Comparison of ENCODE assay signal across 23 cellular contexts in the genomic region with DNA sequence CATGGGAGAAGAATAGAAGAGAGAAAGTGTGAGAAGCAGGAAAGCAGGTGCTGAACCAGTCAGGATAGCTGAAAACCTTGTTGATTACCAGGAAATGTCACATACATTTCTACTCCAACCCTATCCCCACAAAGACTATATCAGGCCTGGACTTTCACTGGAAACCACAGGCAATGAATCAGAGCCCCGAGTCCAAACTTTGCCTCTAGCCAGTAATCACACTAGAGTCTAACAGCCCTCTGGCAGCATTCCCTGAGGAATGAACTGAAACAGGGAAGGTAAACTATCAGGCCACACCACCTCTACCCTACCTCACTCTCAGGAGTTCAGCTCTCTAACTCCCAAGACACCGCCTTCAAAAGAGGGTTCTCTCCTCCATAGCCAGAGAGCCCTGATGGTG. TPM values are rescaled to one million over a fixed set of nuclear protein-coding genes. Genes with fewer than 3 reads are reported as not detected.
DNase-seq lines count a peak whose midpoint lies in the region; ATAC-seq, FAIRE-seq and TF ChIP-seq lines count a peak whose summit lies in the region.
"Had no signal": no experiment of that assay in that cellular context is flagged by ENCODE, and none has a peak within 500 bp of the region (broad histone marks: within the 10 kb centered on the region; RNA-seq: fewer than 3 reads in every experiment).

No MANE protein-coding gene starts in this region.

- no peaks in the 10 kb centered on the region for H3K9me3 Mint-ChIP-seq in activated naive CD4-positive, alpha-beta T cell treated with anti-CD3 and anti-CD28 coated beads, Interleukin-2, amount 50 U/mL, for 72 hours
- H3K9me3 Mint-ChIP-seq: natural killer cell; stimulated activated effector memory CD8-positive, alpha-beta T cell treated with anti-CD3 and anti-CD28 coated beads, Interleukin-12 subunit alpha, Interleukin-12 subunit beta, amount 100 ng/mL, for 72 hours had no signal

- H3K4me1 ChIP-seq in liver (ENCODE audit: control insufficient read depth in 4 of 4, insufficient read depth in 4 of 4, low read length in 3 of 4) (peaks cover 0 to 22% (median 5%) of the 10 kb centered on the region in 4 donors), HepG2 (ENCODE audit: insufficient read depth, low read length) (peaks cover 47% of the 10 kb centered on the region)
- H3K4me1 ChIP-seq: SJCRH30 had no signal

- in situ Hi-C loops in HepG2 (cut with HindIII; ENCODE audit: extremely low pct_ligation_motif_present, low pct_unique_long_range_greater_than_20kb) (no loop called here), astrocyte of the spinal cord (cut with HindIII; ENCODE audit: low sequenced_read_pairs) (no loop called here)

- no peaks in the 10 kb centered on the region for H3K79me2 ChIP-seq in HepG2 (ENCODE audit: insufficient read depth, low read length)

- TF ChIP-seq CTCF in liver (IDR thresholded peaks at IDR 0.05; ENCODE audit: low read depth, low read length, missing input control) (no peak), HepG2 (CRISPR knock-in tag; IDR thresholded peaks at IDR 0.05) (no peak), astrocyte of the spinal cord (IDR thresholded peaks at IDR 0.05; ENCODE audit: low read depth, low read length) (no peak), D721Med (IDR thresholded peaks at IDR 0.05; ENCODE audit: insufficient read depth, missing control alignments) (no peak)

- CTCF ChIA-PET in HepG2 (lab: Yijun Ruan, JAX; ENCODE audit: low intra/inter-chr PET ratio, low total read pairs), result no interaction called here

- H3K27ac Mint-ChIP-seq in activated naive CD4-positive, alpha-beta T cell treated with anti-CD3 and anti-CD28 coated beads, Interleukin-2, amount 50 U/mL, for 72 hours, result no peak overlapping the region
- H3K27ac Mint-ChIP-seq: CD4-positive, CD25-positive, alpha-beta regulatory T cell; natural killer cell; stimulated activated effector memory CD8-positive, alpha-beta T cell treated with anti-CD3 and anti-CD28 coated beads, Interleukin-12 subunit alpha, Interleukin-12 subunit beta, amount 100 ng/mL, for 72 hours had no signal

- H3K27me3 ChIP-seq in liver (ENCODE audit: control insufficient read depth in 4 of 4, insufficient read depth in 4 of 4, low read length in 3 of 4) (no peaks in the 10 kb centered on the region), HepG2 (ENCODE audit: control insufficient read depth in 1 of 2, insufficient read depth in 2 of 2, low read length in 2 of 2) (no peaks in the 10 kb centered on the region)
- H3K27me3 ChIP-seq: SJCRH30 had no signal

- no peaks in the 10 kb centered on the region for H3K36me3 Mint-ChIP-seq in activated naive CD4-positive, alpha-beta T cell treated with anti-CD3 and anti-CD28 coated beads, Interleukin-2, amount 50 U/mL, for 72 hours

- no TSS peak for BruUV-seq in HepG2 (replicated peaks; lab: Mats Ljungman, UMichigan)

- TF ChIP-seq EP300 in HepG2 (IDR thresholded peaks at IDR 0.05; ENCODE audit: low read depth in 2 of 2, low read length in 2 of 2), result no peak
- no peak for TF ChIP-seq EP300 in HepG2 (CRISPR knock-in tag; IDR thresholded peaks at IDR 0.05; ENCODE audit: borderline replicate concordance)

- H3K9me3 ChIP-seq in liver (ENCODE audit: control insufficient read depth in 4 of 4, low read length in 3 of 4) (no peaks in the 10 kb centered on the region), HepG2 (ENCODE audit: low read length) (no peaks in the 10 kb centered on the region)
- H3K9me3 ChIP-seq: lower lobe of right lung, SJCRH30 had no signal

- POLR2A ChIA-PET in HepG2 (lab: Yijun Ruan, JAX), result interaction anchor here (3.3 kb wide), 1 partner anchor 8 kb away, joined by 20 read pairs; no protein-coding TSS in a partner anchor

- H3K4me3 ChIP-seq in liver (ENCODE audit: low read depth in 1 of 3, low read length in 3 of 3) (no peak overlapping the region), HepG2 (replicated peaks in 1 of 3; ENCODE audit: insufficient read depth in 1 of 3, low read depth in 2 of 3, low read length in 3 of 3) (no peak overlapping the region), astrocyte of the spinal cord (ENCODE audit: low read depth, low read length) (no peak overlapping the region)
- H3K4me3 ChIP-seq: lower lobe of right lung, SJCRH30 had no signal

- WGBS in liver, result 58% methylated on average over 2 of the region's 2 CpGs
- 93% methylated on average over 2 of the region's 2 CpGs for WGBS in HepG2 (ENCODE audit: low lambda C conversion rate)

- no peaks in the 10 kb centered on the region; the same call in 1 of the 2 replicates for H4K20me1 ChIP-seq in HepG2 (ENCODE audit: insufficient read depth, low read length)

- H3K27ac ChIP-seq in liver (ENCODE audit: low read depth in 1 of 2, low read length in 2 of 2), result no peak overlapping the region
- H3K27ac ChIP-seq in HepG2 (ENCODE audit: extremely low read length, insufficient read depth, low read length), result no peak overlapping the region
- H3K27ac ChIP-seq: lower lobe of right lung, SJCRH30 had no signal

- intact Hi-C loops in HepG2 (cut with micrococcal nuclease; ENCODE audit: unreplicated experiment), result no loop called here

- no peak for ATAC-seq in HepG2
- no peak for ATAC-seq in activated naive CD4-positive, alpha-beta T cell treated with anti-CD3 and anti-CD28 coated beads, Interleukin-2, amount 50 U/mL, for 72 hours
- ATAC-seq: lower lobe of right lung; natural killer cell; stimulated activated effector memory CD8-positive, alpha-beta T cell treated with anti-CD3 and anti-CD28 coated beads, Interleukin-12 subunit alpha, Interleukin-12 subunit beta, amount 100 ng/mL, for 72 hours had no signal

- no peak for TF ChIP-seq POLR2A in HepG2 (IDR thresholded peaks at IDR 0.05; ENCODE audit: insufficient read depth in 1 of 2, low read depth in 2 of 2, low read length in 2 of 2)

- H2AFZ ChIP-seq in HepG2 (ENCODE audit: low read length), result no peak overlapping the region

- DNase-seq in HepG2 (ENCODE audit: low spot score), result no peak
- peak; percentile 27 for DNase-seq in astrocyte of the spinal cord (ENCODE audit: low read depth, low spot score)
- peak; percentile 73 for DNase-seq in kidney tubule cell (ENCODE audit: low spot score)
- no peak for DNase-seq in D721Med (ENCODE audit: insufficient read length, low spot score)
- no peak for DNase-seq in NCI-H526 treated with DMSO at 0.1 percent for 48 hours (lab: John Stamatoyannopoulos, UW)
- no peak for DNase-seq in SK-N-DZ (ENCODE audit: low spot score)
- DNase-seq in activated naive CD4-positive, alpha-beta T cell treated with anti-CD3 and anti-CD28 coated beads, Interleukin-2, amount 50 U/mL, for 72 hours (ENCODE audit: low spot score in 2 of 2), result no peak
- DNase-seq: activated CD4-positive, CD25-positive, alpha-beta regulatory T cell; CD4-positive, CD25-positive, alpha-beta regulatory T cell; lower lobe of right lung; natural killer cell; NCI-H187; NCI-H510A treated with DMSO at 0.1 percent for 48 hours; SJCRH30; T-helper 2 cell; trophoblast cell had no signal

- TF ChIP-seq RAD21 in liver (IDR thresholded peaks at IDR 0.05) (no peak), HepG2 (CRISPR knock-in tag; IDR thresholded peaks at IDR 0.05) (no peak)

- H3K36me3 ChIP-seq in liver (ENCODE audit: control insufficient read depth in 4 of 4, insufficient read depth in 3 of 4, low read depth in 1 of 4, low read length in 3 of 4) (peaks cover 3 to 24% (median 13%) of the 10 kb centered on the region in 4 donors), HepG2 (replicated peaks in 1 of 2; ENCODE audit: control insufficient read depth in 1 of 2, insufficient read depth in 2 of 2, low read length in 2 of 2) (peaks cover 15 to 23% of the 10 kb centered on the region in 2 experiments)
- H3K36me3 ChIP-seq: SJCRH30 had no signal

- FAIRE-seq in HepG2 (lab: Jason Lieb, UNC), result no peak
- FAIRE-seq in D721Med (lab: Jason Lieb, UNC), result no peak
- FAIRE-seq: A204.1 had no signal

- H3K9ac ChIP-seq in liver (ENCODE audit: low read depth in 1 of 2, low read length in 2 of 2) (no peak overlapping the region), HepG2 (ENCODE audit: insufficient read depth, low read depth, low read length) (no peak overlapping the region)

- H3K4me2 ChIP-seq in HepG2 (ENCODE audit: low read depth, low read length), result no peak overlapping the region

RNA-seq across cellular contexts. Expression of a gene that starts 18.7 kb away (rescaled TPM):
- total RNA-seq in liver (1 to 10 TPM in 1 of 2 donors, under 1 TPM in 1; 0.75 to 2.4 TPM), HepG2 (2016; rRNA removed; fragmentation: Illumina TruSeq; extraction: Trizol) (0.15 and 0.42 TPM in 2 replicates)
- polyA plus RNA-seq in liver (under 1 TPM; 0.51 to 0.82 TPM), HepG2 (2011; rRNA removed) (0.10 TPM in 1 of 2 replicates, not detected in the other)
- 0.20 TPM in 1 of 2 replicates, not detected in the other for total RNA-seq in HepG2 (2016; cell fraction: cytosol; rRNA removed; fragmentation: Illumina TruSeq; extraction: Trizol; ENCODE audit: low read depth)
- total RNA-seq in HepG2 (2016; cell fraction: insoluble cytoplasmic fraction; rRNA removed; fragmentation: Illumina TruSeq; extraction: Trizol), result 0.31 and 0.39 TPM in 2 replicates
- 0.28 and 0.31 TPM in 2 replicates for total RNA-seq in HepG2 (2016; cell fraction: membrane; rRNA removed; fragmentation: Illumina TruSeq; extraction: Trizol)
- total RNA-seq in HepG2 (2016; cell fraction: nucleus; rRNA removed; fragmentation: Illumina TruSeq; extraction: Trizol), result 0.63 and 0.90 TPM in 2 replicates
- polyA plus RNA-seq in HepG2 (2011; cell fraction: cytosol; rRNA removed), result 0.09 TPM in 2 replicates
- 0.16 and 0.37 TPM in 2 replicates for polyA plus RNA-seq in HepG2 (2011; cell fraction: nucleus; rRNA removed)
- 0.08 and 0.12 TPM in 2 replicates for polyA plus RNA-seq in HepG2 (2012)
- polyA plus RNA-seq in HepG2 (2016; cell fraction: cytosol; fragmentation: Illumina TruSeq; extraction: Trizol; ENCODE audit: low read depth), result 0.11 and 0.16 TPM in 2 replicates
- 0.30 and 0.58 TPM in 2 replicates for polyA plus RNA-seq in HepG2 (2016; cell fraction: insoluble cytoplasmic fraction; fragmentation: Illumina TruSeq; extraction: Trizol; ENCODE audit: low read depth)
- polyA plus RNA-seq in HepG2 (2016; cell fraction: membrane; fragmentation: Illumina TruSeq; extraction: Trizol; ENCODE audit: low read depth), result 0.41 and 0.43 TPM in 2 replicates
- 0.81 and 1.1 TPM in 2 replicates for polyA plus RNA-seq in HepG2 (2016; cell fraction: nucleus; fragmentation: Illumina TruSeq; extraction: Trizol; ENCODE audit: insufficient read depth, low read depth)
- 0.26 TPM in 1 of 2 replicates, not detected in the other for polyA minus RNA-seq in HepG2 (2011; rRNA and poly(A)+ RNA removed; ENCODE audit: low replicate concordance)
- polyA minus RNA-seq in HepG2 (2011; cell fraction: cytosol; rRNA and poly(A)+ RNA removed), result not detected in 2 replicates
- 0.26 and 0.50 TPM in 2 replicates for polyA minus RNA-seq in HepG2 (2011; cell fraction: nucleus; rRNA and poly(A)+ RNA removed)
- 0.03 and 0.20 TPM in 2 replicates for polyA plus RNA-seq in SK-N-DZ (2014; cell fraction: cytosol; rRNA removed)
- polyA plus RNA-seq in SK-N-DZ (2014; cell fraction: nucleus; rRNA removed), result 0.15 TPM in 1 of 2 replicates, not detected in the other
- total RNA-seq in activated naive CD4-positive, alpha-beta T cell treated with anti-CD3 and anti-CD28 coated beads, Interleukin-2, amount 50 U/mL, for 72 hours, result under 1 TPM in 1 of 2 donors, not detected in 1; 0.14 TPM
- total RNA-seq: activated CD8-positive, alpha-beta memory T cell treated with anti-CD3 and anti-CD28 coated beads for 36 hours; CD4-positive, CD25-positive, alpha-beta regulatory T cell; cerebellum; natural killer cell; OCI-LY7; posterior vena cava; SJCRH30 had no signal
- polyA plus RNA-seq: CD4-positive, CD25-positive, alpha-beta regulatory T cell had no signal

RNA-seq across cellular contexts. Expression of a gene that starts 38.1 kb away (rescaled TPM):
- total RNA-seq in liver (not detected), HepG2 (2016; rRNA removed; fragmentation: Illumina TruSeq; extraction: Trizol) (not detected in 2 replicates)
- polyA plus RNA-seq in liver (not detected), HepG2 (2011; rRNA removed) (0.03 and 0.05 TPM in 2 replicates)
- not detected in 2 replicates for total RNA-seq in HepG2 (2016; cell fraction: cytosol; rRNA removed; fragmentation: Illumina TruSeq; extraction: Trizol; ENCODE audit: low read depth)
- not detected in 2 replicates for total RNA-seq in HepG2 (2016; cell fraction: insoluble cytoplasmic fraction; rRNA removed; fragmentation: Illumina TruSeq; extraction: Trizol)
- total RNA-seq in HepG2 (2016; cell fraction: membrane; rRNA removed; fragmentation: Illumina TruSeq; extraction: Trizol), result not detected in 2 replicates
- total RNA-seq in HepG2 (2016; cell fraction: nucleus; rRNA removed; fragmentation: Illumina TruSeq; extraction: Trizol), result not detected in 2 replicates
- 0.03 TPM in 2 replicates for polyA plus RNA-seq in HepG2 (2011; cell fraction: cytosol; rRNA removed)
- polyA plus RNA-seq in HepG2 (2011; cell fraction: nucleus; rRNA removed), result 0.17 and 0.18 TPM in 2 replicates
- polyA plus RNA-seq in HepG2 (2012), result 0.09 TPM in 1 of 2 replicates, not detected in the other
- not detected in 2 replicates for polyA plus RNA-seq in HepG2 (2016; cell fraction: cytosol; fragmentation: Illumina TruSeq; extraction: Trizol; ENCODE audit: low read depth)
- polyA plus RNA-seq in HepG2 (2016; cell fraction: insoluble cytoplasmic fraction; fragmentation: Illumina TruSeq; extraction: Trizol; ENCODE audit: low read depth), result not detected in 2 replicates
- polyA plus RNA-seq in HepG2 (2016; cell fraction: membrane; fragmentation: Illumina TruSeq; extraction: Trizol; ENCODE audit: low read depth), result not detected in 2 replicates
- polyA plus RNA-seq in HepG2 (2016; cell fraction: nucleus; fragmentation: Illumina TruSeq; extraction: Trizol; ENCODE audit: insufficient read depth, low read depth), result not detected in 2 replicates
- not detected in 2 replicates for polyA minus RNA-seq in HepG2 (2011; rRNA and poly(A)+ RNA removed; ENCODE audit: low replicate concordance)
- polyA minus RNA-seq in HepG2 (2011; cell fraction: cytosol; rRNA and poly(A)+ RNA removed), result not detected in 2 replicates
- polyA minus RNA-seq in HepG2 (2011; cell fraction: nucleus; rRNA and poly(A)+ RNA removed), result not detected in 2 replicates
- not detected in 2 replicates for polyA plus RNA-seq in SK-N-DZ (2014; cell fraction: cytosol; rRNA removed)
- 0.15 TPM in 1 of 2 replicates, not detected in the other for polyA plus RNA-seq in SK-N-DZ (2014; cell fraction: nucleus; rRNA removed)
- total RNA-seq in activated naive CD4-positive, alpha-beta T cell treated with anti-CD3 and anti-CD28 coated beads, Interleukin-2, amount 50 U/mL, for 72 hours, result not detected
- total RNA-seq: activated CD8-positive, alpha-beta memory T cell treated with anti-CD3 and anti-CD28 coated beads for 36 hours; CD4-positive, CD25-positive, alpha-beta regulatory T cell; natural killer cell; OCI-LY7; posterior vena cava; SJCRH30 had no signal
- polyA plus RNA-seq: CD4-positive, CD25-positive, alpha-beta regulatory T cell had no signal

Comparison
In these comparisons a context has a peak if more than half of its experiments do, and no peak if none do; other contexts are left out.
1. DNase-seq: peak in astrocyte of the spinal cord (single experiment) and kidney tubule cell (single experiment); none in HepG2 (single experiment), D721Med (single experiment), NCI-H526 treated with DMSO at 0.1 percent for 48 hours (single experiment), SK-N-DZ (single experiment) and activated naive CD4-positive, alpha-beta T cell treated with anti-CD3 and anti-CD28 coated beads, Interleukin-2, amount 50 U/mL, for 72 hours (0 of 2).